ENCODE assay signal across 10 cellular contexts in genomic region chr22:27416553-27417427, GRCh38.
DNase-seq lines count a peak whose midpoint lies in the region; ATAC-seq and TF ChIP-seq lines count a peak whose summit lies in the region.
"Had no signal": no experiment of that assay in that cellular context is flagged by ENCODE, and none has a peak within 500 bp of the region (broad histone marks: within the 10 kb centered on the region; RNA-seq: fewer than 3 reads in every experiment).

No MANE protein-coding gene starts in this region.

- H3K9me3 Mint-ChIP-seq in neural crest cell: no peaks in the 10 kb centered on the region

- no peaks in the 10 kb centered on the region for H3K36me3 ChIP-seq in gastrocnemius medialis
- H3K36me3 ChIP-seq: sigmoid colon had no signal

- H3K4me1 ChIP-seq in gastrocnemius medialis: peaks cover 5 to 14% of the 10 kb centered on the region in 2 donors

- no peaks in the 10 kb centered on the region for H3K27me3 Mint-ChIP-seq in neural crest cell (ENCODE audit: low read depth)

- in situ Hi-C loops in gastrocnemius medialis (cut with MboI; ENCODE audit: low sequenced_read_pairs in 4 of 4): loop anchor here in 2 of 4 donors (10.0 to 25.0 kb wide), 2 partner anchors 321 to 398 kb away; no protein-coding TSS in a partner anchor

- DNase-seq in ELF-1 (ENCODE audit: low read depth, low spot score): peak; percentile 69
- DNase-seq in NCI-H2171 (lab: John Stamatoyannopoulos, UW): peak; percentile 15
- DNase-seq in dermis blood vessel endothelial cell: peak; percentile 74
- no peak for DNase-seq in neural crest cell (ENCODE audit: low read depth, low spot score)
- no peak for DNase-seq in gastrocnemius medialis
- no peak for DNase-seq in NCI-H1694 (lab: John Stamatoyannopoulos, UW)
- DNase-seq: NCI-H526, sigmoid colon had no signal

- peaks cover 13 to 34% (median 16%) of the 10 kb centered on the region in 3 donors for H3K27me3 ChIP-seq in gastrocnemius medialis

- H3K4me1 Mint-ChIP-seq in neural crest cell: peaks cover 28% of the 10 kb centered on the region

- H3K4me3 ChIP-seq in gastrocnemius medialis: no peak overlapping the region
- H3K4me3 ChIP-seq: sigmoid colon had no signal

- ATAC-seq in HG02840 (IDR thresholded peaks at IDR 0.05; ENCODE audit: low FRiP score, unreplicated experiment) (no peak), GM19463 (IDR thresholded peaks at IDR 0.05; ENCODE audit: unreplicated experiment) (no peak), gastrocnemius medialis (no peak)

- no peaks in the 10 kb centered on the region for H3K36me3 Mint-ChIP-seq in neural crest cell (ENCODE audit: low read depth)

- no peak overlapping the region for H3K27ac ChIP-seq in gastrocnemius medialis
- H3K27ac ChIP-seq: sigmoid colon had no signal

- peak overlapping the region; percentile 70 for H3K27ac Mint-ChIP-seq in neural crest cell (ENCODE audit: unreplicated experiment)

- H3K9me3 ChIP-seq in gastrocnemius medialis: no peaks in the 10 kb centered on the region
- H3K9me3 ChIP-seq: sigmoid colon had no signal

- no peak overlapping the region for H3K4me3 Mint-ChIP-seq in neural crest cell

- no peak for TF ChIP-seq POLR2A in gastrocnemius medialis (IDR thresholded peaks at IDR 0.05)

- intact Hi-C loops in gastrocnemius medialis (cut with DNase I; ENCODE audit: low total_unique reads): no loop called here

- TF ChIP-seq CTCF in neural crest cell (conservative IDR thresholded peaks at IDR 0.05): no peak
- no peak for TF ChIP-seq CTCF in gastrocnemius medialis (IDR thresholded peaks at IDR 0.05 in 4 of 5, conservative IDR thresholded peaks at IDR 0.05 in 1 of 5)

Comparison
In these comparisons a context has a peak if more than half of its experiments do, and no peak if none do; other contexts are left out.
1. DNase-seq: peak in ELF-1 (single experiment), NCI-H2171 (single experiment) and dermis blood vessel endothelial cell (single experiment); none in neural crest cell (single experiment), gastrocnemius medialis (0 of 2) and NCI-H1694 (single experiment).